In genomic region chr5:37657046-37657445, GRCh38 we compare ENCODE assay signal across 27 cellular contexts.
"Had no signal": no experiment of that assay in that cellular context is flagged by ENCODE, and none has a peak within 500 bp of the region (broad histone marks: within the 10 kb centered on the region; RNA-seq: fewer than 3 reads in every experiment).

No MANE protein-coding gene starts in this region.

- H3K36me3 ChIP-seq: stomach, suprapubic skin, thoracic aorta, thyroid gland, tibial artery, transverse colon, upper lobe of left lung, upper lobe of right lung, uterus, vagina had no signal

- DNase-seq: stimulated activated CD4-positive, alpha-beta T cell treated with anti-CD3 and anti-CD28 coated beads, Interleukin-2, amount 100 ng/mL, for 48 hours; stimulated activated CD4-positive, alpha-beta T cell treated with anti-CD3 and anti-CD28 coated beads, Interleukin-4, amount 100 ng/mL, for 1 hour; stimulated activated CD4-positive, alpha-beta T cell treated with anti-CD3 and anti-CD28 coated beads, Interleukin-4, amount 100 ng/mL, for 24 hours; stimulated activated CD4-positive, alpha-beta T cell treated with anti-CD3 and anti-CD28 coated beads, Interleukin-4, amount 100 ng/mL, for 4 hours; stimulated activated CD8-positive, alpha-beta memory T cell treated with anti-CD3 and anti-CD28 coated beads, Interleukin-4, amount 100 ng/mL, for 48 hours; stimulated activated naive B cell treated with anti-CD40 and anti-IgM and Interleukin-4, amounts not matched to agents 10 μg/mL and 1 μg/mL and 100 μg/mL, for 72 hours; stimulated activated naive CD4-positive, alpha-beta T cell; stimulated activated naive CD4-positive, alpha-beta T cell treated with Interleukin-2 at 50 U/mL for 16 hours; stimulated activated naive CD8-positive, alpha-beta T cell treated with anti-CD3 and anti-CD28 coated beads, Interleukin-15, amount 100 ng/mL, for 72 hours; stimulated activated naive CD8-positive, alpha-beta T cell treated with anti-CD3 and anti-CD28 coated beads, Interleukin-15, Interleukin-2, amounts not matched to agents 100 U/mL and 50 U/mL, for 24 hours; stomach; substantia nigra; testis; thyroid gland; tibial artery; transverse colon; trophoblast cell; upper lobe of left lung; upper lobe of right lung; uterus had no signal

- H3K4me1 ChIP-seq: testis, thyroid gland, tibial artery, uterus, vagina had no signal

- H3K27me3 ChIP-seq: stomach, suprapubic skin, testis, thyroid gland, tibial artery, tibial nerve, transverse colon, upper lobe of left lung, upper lobe of right lung, uterus, vagina had no signal

- FAIRE-seq: urothelium cell line had no signal

- H3K27ac ChIP-seq: stomach, suprapubic skin, testis, thoracic aorta, thyroid gland, tibial artery, tibial nerve, transverse colon, upper lobe of left lung, upper lobe of right lung, uterus, vagina had no signal

- H3K4me3 ChIP-seq: stomach, suprapubic skin, testis, thoracic aorta, thyroid gland, tibial artery, tibial nerve, transverse colon, upper lobe of left lung, upper lobe of right lung, uterus, vagina had no signal

- ATAC-seq: stimulated activated effector memory CD8-positive, alpha-beta T cell treated with anti-CD3 and anti-CD28 coated beads, Interleukin-12 subunit alpha, Interleukin-12 subunit beta, amount 100 ng/mL, for 72 hours; stimulated activated memory B cell treated with anti-CD40 and anti-IgM and Interleukin-4, amounts not matched to agents 10 μg/mL and 1 μg/mL and 100 μg/mL, for 72 hours; stimulated activated naive B cell treated with anti-CD40 and anti-IgM and Interleukin-4, amounts not matched to agents 10 μg/mL and 1 μg/mL and 100 μg/mL, for 72 hours; stimulated activated naive CD8-positive, alpha-beta T cell treated with anti-CD3 and anti-CD28 coated beads, Interleukin-15, amount 100 ng/mL, for 72 hours; stimulated activated naive CD8-positive, alpha-beta T cell treated with anti-CD3 and anti-CD28 coated beads, Interleukin-15, Interleukin-2, amounts not matched to agents 100 U/mL and 50 U/mL, for 24 hours; upper lobe of right lung had no signal

- H3K9me3 ChIP-seq: suprapubic skin, testis, thoracic aorta, thyroid gland, tibial artery, transverse colon, upper lobe of right lung, uterus, vagina had no signal
